9 cellular contexts compared by ENCODE assay signal in the genomic region with DNA sequence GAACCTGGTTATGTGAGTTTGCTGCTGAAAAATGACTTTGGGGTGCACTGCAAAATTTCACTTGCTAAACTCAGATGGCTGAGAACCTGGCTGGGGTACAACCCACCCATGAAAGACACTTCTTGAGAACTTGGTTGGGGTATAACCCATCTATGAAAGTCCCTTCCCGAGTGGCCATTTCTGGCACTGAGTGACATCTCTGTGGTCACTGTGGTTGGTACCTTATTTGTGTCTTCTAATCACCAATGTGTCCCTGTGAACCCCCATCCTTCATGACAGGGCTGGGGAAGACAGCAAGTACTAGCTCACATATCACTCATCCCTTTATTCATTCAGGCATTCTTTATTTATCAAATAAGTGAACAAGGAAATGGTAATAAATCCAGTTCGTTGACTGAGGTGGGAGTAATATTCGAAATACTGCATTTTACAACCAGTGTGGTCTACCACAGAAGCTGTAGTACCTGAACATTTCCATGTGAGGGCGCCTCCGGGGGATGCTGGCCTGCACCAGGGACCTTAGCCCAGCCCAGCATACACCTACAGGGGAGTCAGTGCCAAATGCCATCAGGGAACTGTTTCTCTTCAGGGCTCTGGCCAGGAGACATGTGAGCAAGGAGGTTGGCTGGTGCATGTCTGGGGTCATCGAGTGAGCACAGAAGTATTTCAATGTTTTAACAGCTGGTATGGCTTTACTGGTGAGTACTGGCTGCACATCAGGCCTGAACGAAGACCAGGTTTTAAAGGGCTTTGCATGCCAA.
DNase-seq lines count a peak whose midpoint lies in the region; ATAC-seq and TF ChIP-seq lines count a peak whose summit lies in the region.
"Had no signal": no experiment of that assay in that cellular context is flagged by ENCODE, and none has a peak within 500 bp of the region (broad histone marks: within the 10 kb centered on the region; RNA-seq: fewer than 3 reads in every experiment).

No MANE protein-coding gene starts in this region.

- no peak overlapping the region for H3K4me2 ChIP-seq in HCT116 (ENCODE audit: low read length)
- H3K4me2 ChIP-seq in mesendoderm (ENCODE audit: low read length) = no peak overlapping the region

- no peaks in the 10 kb centered on the region for H3K79me2 ChIP-seq in HCT116 (ENCODE audit: insufficient read depth, low read length)
- H3K79me2 ChIP-seq in mesendoderm (ENCODE audit: control insufficient read depth, insufficient read depth, low read length) = no peaks in the 10 kb centered on the region

- CTCF ChIA-PET in HCT116 (lab: Charles Lee) = interaction anchor here (1.0 to 1.2 kb wide), 2 partner anchors 13 to 203 kb away, joined by 3 to 5 read pairs; no protein-coding TSS in a partner anchor
- CTCF ChIA-PET in activated CD4-positive, alpha-beta memory T cell treated with anti-CD3 and anti-CD28 coated beads for 36 hours (lab: Charles Lee) = no interaction called here

- RAD21 ChIA-PET in HCT116 (lab: Charles Lee; ENCODE audit: low non-redundant PET in 1 of 2, low total read pairs in 2 of 2, uncharacterized antibody in 2 of 2, unreplicated experiment in 2 of 2) = no interaction called here

- no peaks in the 10 kb centered on the region for H3K9me3 ChIP-seq in HCT116 (ENCODE audit: control insufficient read depth in 1 of 2, insufficient read depth in 1 of 2, low read depth in 1 of 2, low read length in 2 of 2)

- DNase-seq in ELF-1 (ENCODE audit: low read depth, low spot score) = peak; percentile 40
- peak; percentile 6 for DNase-seq in HCT116 (ENCODE audit: low read depth, low spot score)
- peak; percentile 36 for DNase-seq in activated CD4-positive, alpha-beta memory T cell treated with anti-CD3 and anti-CD28 coated beads for 36 hours
- DNase-seq in mesendoderm = peak; percentile 64
- no peak for DNase-seq in occipital lobe (lab: John Stamatoyannopoulos, UW)

- no TSS peak for BruUV-seq in HCT116 (replicated peaks; lab: Mats Ljungman, UMichigan)

- H3K56ac ChIP-seq in mesendoderm (ENCODE audit: low read length) = no peak overlapping the region

- no peak overlapping the region for H2AFZ ChIP-seq in HCT116 (ENCODE audit: low read depth, low read length, poor library complexity, severe bottlenecking)

- H3K27me3 Mint-ChIP-seq in activated CD4-positive, alpha-beta memory T cell treated with anti-CD3 and anti-CD28 coated beads for 36 hours = peaks cover 3% of the 10 kb centered on the region
- H3K27me3 Mint-ChIP-seq: activated naive CD4-positive, alpha-beta T cell treated with anti-CD3 and anti-CD28 coated beads, Interleukin-2, amount 50 U/mL, for 24 hours had no signal

- H3K79me1 ChIP-seq in mesendoderm (ENCODE audit: low read length) = no peaks in the 10 kb centered on the region

- H4K5ac ChIP-seq in mesendoderm (ENCODE audit: low read length) = no peak overlapping the region

- no peak overlapping the region for H3K4ac ChIP-seq in mesendoderm (ENCODE audit: low read depth, low read length)

- H2BK5ac ChIP-seq in mesendoderm (ENCODE audit: low read length) = no peak overlapping the region

- H3K4me1 ChIP-seq in HCT116 (ENCODE audit: control insufficient read depth in 1 of 2, insufficient read depth in 2 of 2, low read length in 2 of 2) (peaks cover 0 to 9% of the 10 kb centered on the region in 2 experiments; a peak in 1 of 4 replicates), mesendoderm (ENCODE audit: control insufficient read depth, low read depth, low read length) (no peaks in the 10 kb centered on the region)

- no peak overlapping the region for H4K8ac ChIP-seq in mesendoderm (ENCODE audit: low read depth, low read length)

- ATAC-seq in HCT116 (peak; percentile 92), HG03196 (IDR thresholded peaks at IDR 0.05; ENCODE audit: unreplicated experiment) (no peak), HG02678 (IDR thresholded peaks at IDR 0.05; ENCODE audit: unreplicated experiment) (no peak), GM18511 (IDR thresholded peaks at IDR 0.05; ENCODE audit: unreplicated experiment) (no peak)

- H3K27ac ChIP-seq in HCT116 (ENCODE audit: low read depth, low read length) (no peak overlapping the region), mesendoderm (ENCODE audit: low read depth, low read length) (no peak overlapping the region)

- no peaks in the 10 kb centered on the region for H3K9me3 Mint-ChIP-seq in activated CD4-positive, alpha-beta memory T cell treated with anti-CD3 and anti-CD28 coated beads for 36 hours
- H3K9me3 Mint-ChIP-seq: activated naive CD4-positive, alpha-beta T cell treated with anti-CD3 and anti-CD28 coated beads, Interleukin-2, amount 50 U/mL, for 24 hours had no signal

- H3K23ac ChIP-seq in mesendoderm (ENCODE audit: low read length) = no peak overlapping the region

- H3K36me3 Mint-ChIP-seq in activated CD4-positive, alpha-beta memory T cell treated with anti-CD3 and anti-CD28 coated beads for 36 hours = no peaks in the 10 kb centered on the region
- H3K36me3 Mint-ChIP-seq: activated naive CD4-positive, alpha-beta T cell treated with anti-CD3 and anti-CD28 coated beads, Interleukin-2, amount 50 U/mL, for 24 hours had no signal

- peak; percentile 46 to 77 (median 69); a peak in 5 of 6 replicates for TF ChIP-seq CTCF in HCT116 (IDR thresholded peaks at IDR 0.05 in 2 of 3, conservative IDR thresholded peaks at IDR 0.05 in 1 of 3; ENCODE audit: borderline replicate concordance in 1 of 3, insufficient read depth in 1 of 3, low read depth in 2 of 3, low read length in 2 of 3)

- H3K18ac ChIP-seq in mesendoderm (ENCODE audit: low read length) = no peak overlapping the region

- H3K4me3 Mint-ChIP-seq in activated CD4-positive, alpha-beta memory T cell treated with anti-CD3 and anti-CD28 coated beads for 36 hours = no peak overlapping the region
- H3K4me3 Mint-ChIP-seq: activated naive CD4-positive, alpha-beta T cell treated with anti-CD3 and anti-CD28 coated beads, Interleukin-2, amount 50 U/mL, for 24 hours had no signal

- H3K4me3 ChIP-seq in HCT116 (replicated peaks in 1 of 2; ENCODE audit: low read depth in 1 of 2, low read length in 2 of 2) = no peak overlapping the region
- H3K4me3 ChIP-seq in mesendoderm (ENCODE audit: low read length) = no peak overlapping the region

- H3K27me3 ChIP-seq in HCT116 (ENCODE audit: insufficient read depth, low read length) = peaks cover 9% of the 10 kb centered on the region; the same call in 1 of the 2 replicates
- H3K27me3 ChIP-seq in mesendoderm (ENCODE audit: insufficient read depth, low read length, poor library complexity) = no peaks in the 10 kb centered on the region

- peak; percentile 57 for TF ChIP-seq RAD21 in HCT116 (IDR thresholded peaks at IDR 0.05; ENCODE audit: low read depth)

- no peaks in the 10 kb centered on the region for H4K20me1 ChIP-seq in HCT116 (ENCODE audit: insufficient read depth)

- H3K36me3 ChIP-seq in HCT116 (ENCODE audit: control insufficient read depth in 1 of 2, insufficient read depth in 2 of 2, low read length in 2 of 2) (no peaks in the 10 kb centered on the region), mesendoderm (ENCODE audit: control insufficient read depth, insufficient read depth, low read length) (no peaks in the 10 kb centered on the region)

- H3K9me2 ChIP-seq in HCT116 (ENCODE audit: insufficient read depth) = no peaks in the 10 kb centered on the region

- intact Hi-C loops in HCT116 (cut with micrococcal nuclease) = loop anchor here (2.0 kb wide), 1 partner anchor 556 kb away; no protein-coding TSS in a partner anchor
- intact Hi-C loops in activated CD4-positive, alpha-beta memory T cell treated with anti-CD3 and anti-CD28 coated beads for 36 hours (cut with micrococcal nuclease) = no loop called here

- TF ChIP-seq POLR2A in HCT116 (IDR thresholded peaks at IDR 0.05; ENCODE audit: borderline replicate concordance, extremely low read depth, insufficient read depth, insufficient read length) = no peak

- no peak overlapping the region for H3K9ac ChIP-seq in HCT116 (ENCODE audit: low read length)
- no peak overlapping the region for H3K9ac ChIP-seq in mesendoderm (ENCODE audit: low read length)

- H2BK120ac ChIP-seq in mesendoderm (ENCODE audit: low read depth, low read length) = no peak overlapping the region

- no peak overlapping the region for H3K27ac Mint-ChIP-seq in activated CD4-positive, alpha-beta memory T cell treated with anti-CD3 and anti-CD28 coated beads for 36 hours
- H3K27ac Mint-ChIP-seq: activated naive CD4-positive, alpha-beta T cell treated with anti-CD3 and anti-CD28 coated beads, Interleukin-2, amount 50 U/mL, for 24 hours had no signal

- no peak overlapping the region for H2AK5ac ChIP-seq in mesendoderm (ENCODE audit: low read length)

- no peak overlapping the region for H2BK15ac ChIP-seq in mesendoderm (replicated peaks; ENCODE audit: low read depth)

- POLR2A ChIA-PET in HCT116 (lab: Charles Lee) = no interaction called here
- POLR2A ChIA-PET in activated CD4-positive, alpha-beta memory T cell treated with anti-CD3 and anti-CD28 coated beads for 36 hours (lab: Charles Lee) = no interaction called here

- H3K4me1 Mint-ChIP-seq in activated CD4-positive, alpha-beta memory T cell treated with anti-CD3 and anti-CD28 coated beads for 36 hours (ENCODE audit: low read depth) = no peaks in the 10 kb centered on the region
- H3K4me1 Mint-ChIP-seq: activated naive CD4-positive, alpha-beta T cell treated with anti-CD3 and anti-CD28 coated beads, Interleukin-2, amount 50 U/mL, for 24 hours had no signal

- WGBS in mesendoderm (ENCODE audit: extremely low coverage, insufficient coverage, low lambda C conversion rate) = no CpG with 5 or more reads among the region's 7 CpGs

TF ChIP-seq in HCT116, 20 proteins besides CTCF, POLR2A, EP300 and RAD21 (continues in another document):
- TF ChIP-seq EZH2 (IDR thresholded peaks at IDR 0.05) (no peak), CBX3 (IDR thresholded peaks at IDR 0.05; ENCODE audit: low read depth) (no peak), SIN3A (IDR thresholded peaks at IDR 0.05; ENCODE audit: low read depth) (no peak), ZNF274 (IDR thresholded peaks at IDR 0.05; ENCODE audit: low read depth, low read length) (no peak), SRF (IDR thresholded peaks at IDR 0.05; ENCODE audit: low read depth) (no peak), TCF7L2 (IDR thresholded peaks at IDR 0.05; ENCODE audit: borderline replicate concordance, extremely low read depth, insufficient read depth, insufficient read length) (no peak), FOSL1 (IDR thresholded peaks at IDR 0.05; ENCODE audit: low read depth) (no peak)
- TF ChIP-seq, protein P1, sequence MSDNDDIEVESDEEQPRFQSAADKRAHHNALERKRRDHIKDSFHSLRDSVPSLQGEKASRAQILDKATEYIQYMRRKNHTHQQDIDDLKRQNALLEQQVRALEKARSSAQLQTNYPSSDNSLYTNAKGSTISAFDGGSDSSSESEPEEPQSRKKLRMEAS (IDR thresholded peaks at IDR 0.05) = no peak
- TF ChIP-seq, protein P2, sequence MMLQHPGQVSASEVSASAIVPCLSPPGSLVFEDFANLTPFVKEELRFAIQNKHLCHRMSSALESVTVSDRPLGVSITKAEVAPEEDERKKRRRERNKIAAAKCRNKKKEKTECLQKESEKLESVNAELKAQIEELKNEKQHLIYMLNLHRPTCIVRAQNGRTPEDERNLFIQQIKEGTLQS (IDR thresholded peaks at IDR 0.05) = no peak
